27 cellular contexts compared by ENCODE assay signal in the genomic region with DNA sequence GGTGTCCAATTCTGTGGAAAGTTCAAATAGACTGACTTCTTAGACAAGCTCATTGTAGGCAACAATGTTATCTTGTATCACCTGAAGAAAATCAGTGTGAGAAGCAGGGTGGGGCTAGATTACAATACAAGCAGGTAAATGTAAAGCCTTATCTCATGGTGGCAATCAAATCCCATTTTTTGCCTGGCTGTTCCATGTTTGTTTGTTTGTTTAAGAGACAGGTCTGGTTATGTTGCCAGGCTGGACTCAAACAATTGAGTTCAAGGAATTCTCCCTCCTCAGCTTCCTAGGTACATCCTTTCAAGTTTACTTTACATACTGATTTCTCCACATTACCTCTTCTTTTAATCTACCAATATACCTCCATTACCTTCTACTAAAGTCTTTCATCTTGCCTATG.
"Had no signal": no experiment of that assay in that cellular context is flagged by ENCODE, and none has a peak within 500 bp of the region (broad histone marks: within the 10 kb centered on the region; RNA-seq: fewer than 3 reads in every experiment).

No MANE protein-coding gene starts in this region.

- H3K4me1 Mint-ChIP-seq: activated CD4-positive, alpha-beta memory T cell treated with anti-CD3 and anti-CD28 coated beads, Interleukin-2, amount 10 ng/mL, durations not matched to agents 7 days and 5 days; activated CD4-positive, alpha-beta T cell treated with anti-CD3 and anti-CD28 coated beads, Interleukin-2, amount 10 ng/mL, durations not matched to agents 7 days and 5 days; T-helper 17 cell had no signal

- H3K27ac Mint-ChIP-seq: activated CD4-positive, alpha-beta memory T cell treated with anti-CD3 and anti-CD28 coated beads, Interleukin-2, amount 10 ng/mL, durations not matched to agents 7 days and 5 days; activated CD4-positive, alpha-beta T cell treated with anti-CD3 and anti-CD28 coated beads, Interleukin-2, amount 10 ng/mL, durations not matched to agents 7 days and 5 days; activated naive CD8-positive, alpha-beta T cell; activated T-cell treated with anti-CD3 and anti-CD28 coated beads, Interleukin-2, amount 50 U/mL, for 24 hours; activated T-cell treated with anti-CD3 and anti-CD28 coated beads, Interleukin-2, amount 50 U/mL, for 72 hours; T-helper 17 cell; T-helper 2 cell treated with Interferon-gamma antibody and Interleukin-4, amounts not matched to agents 5 μg/mL and 100 μg/mL, for 36 hours had no signal

- ATAC-seq: activated T-cell treated with anti-CD3 and anti-CD28 coated beads, Interleukin-2, amount 50 U/mL, for 72 hours; gastroesophageal sphincter; T-helper 17 cell had no signal

- DNase-seq: activated CD4-positive, alpha-beta memory T cell treated with anti-CD3 and anti-CD28 coated beads, Interleukin-2, amount 10 ng/mL, durations not matched to agents 7 days and 5 days; activated CD4-positive, alpha-beta T cell treated with anti-CD3 and anti-CD28 coated beads for 1 hour; activated CD4-positive, alpha-beta T cell treated with anti-CD3 and anti-CD28 coated beads for 4 hours; activated CD4-positive, alpha-beta T cell treated with anti-CD3 and anti-CD28 coated beads, Interleukin-2, amount 10 ng/mL, durations not matched to agents 7 days and 5 days; activated CD4-positive, alpha-beta T cell treated with anti-CD3 and anti-CD28 coated beads, Interleukin-2, amount 50 U/mL, for 4 hours; activated CD8-positive, alpha-beta memory T cell treated with anti-CD3 and anti-CD28 coated beads, Interleukin-2, amount 50 U/mL, for 48 hours; activated gamma-delta T cell treated with Interleukin-2 at 50 U/mL for 16 hours; activated naive CD4-positive, alpha-beta T cell treated with anti-CD3 and anti-CD28 coated beads, Interleukin-2, amount 50 U/mL, for 16 hours; activated naive CD4-positive, alpha-beta T cell treated with Interleukin-2 at 50 U/mL for 16 hours; activated T-cell treated with anti-CD3 and anti-CD28 coated beads for 4 hours; activated T-cell treated with anti-CD3 and anti-CD28 coated beads, Interleukin-2, amount 50 U/mL, for 24 hours; activated T-cell treated with anti-CD3 and anti-CD28 coated beads, Interleukin-2, amount 50 U/mL, for 72 hours; amniotic stem cell; anterior cingulate cortex; brain microvascular endothelial cell; caudate nucleus; colonic mucosa; effector CD8-positive, alpha-beta T cell; esophagus squamous epithelium; foreskin melanocyte; head of caudate nucleus; T-helper 1 cell; T-helper 17 cell; T1000 had no signal

- H3K4me3 Mint-ChIP-seq: activated CD4-positive, alpha-beta memory T cell treated with anti-CD3 and anti-CD28 coated beads, Interleukin-2, amount 10 ng/mL, durations not matched to agents 7 days and 5 days; activated CD4-positive, alpha-beta T cell treated with anti-CD3 and anti-CD28 coated beads, Interleukin-2, amount 10 ng/mL, durations not matched to agents 7 days and 5 days; activated naive CD8-positive, alpha-beta T cell; activated T-cell treated with anti-CD3 and anti-CD28 coated beads, Interleukin-2, amount 50 U/mL, for 24 hours; activated T-cell treated with anti-CD3 and anti-CD28 coated beads, Interleukin-2, amount 50 U/mL, for 72 hours; T-helper 17 cell; T-helper 2 cell treated with Interferon-gamma antibody and Interleukin-4, amounts not matched to agents 5 μg/mL and 100 μg/mL, for 36 hours had no signal

- H3K36me3 Mint-ChIP-seq: activated naive CD8-positive, alpha-beta T cell had no signal

- H3K27me3 Mint-ChIP-seq: activated CD4-positive, alpha-beta memory T cell treated with anti-CD3 and anti-CD28 coated beads, Interleukin-2, amount 10 ng/mL, durations not matched to agents 7 days and 5 days; activated CD4-positive, alpha-beta T cell treated with anti-CD3 and anti-CD28 coated beads, Interleukin-2, amount 10 ng/mL, durations not matched to agents 7 days and 5 days; activated naive CD8-positive, alpha-beta T cell; activated T-cell treated with anti-CD3 and anti-CD28 coated beads, Interleukin-2, amount 50 U/mL, for 24 hours; T-helper 17 cell had no signal
